ENCODE assay signal across 1 cellular context in genomic region chr4:73870778-73871177, GRCh38.
TF ChIP-seq lines count a peak whose summit lies in the region.

No MANE protein-coding gene starts in this region.

TF ChIP-seq in HEK293T, 16 proteins besides CTCF, POLR2A, EP300 and RAD21:
- TF ChIP-seq PKNOX1 (IDR thresholded peaks at IDR 0.05) (0 out of 2 replicates have a peak, but pooled peaks have one; percentile 37), SUZ12 (IDR thresholded peaks at IDR 0.05) (no peak)
